Comparison of ENCODE assay signal across 10 cellular contexts in genomic region chr4:68959085-68959484, GRCh38. TPM values are rescaled to one million over a fixed set of nuclear protein-coding genes. Genes with fewer than 3 reads are reported as not detected.
"Had no signal": no experiment of that assay in that cellular context is flagged by ENCODE, and none has a peak within 500 bp of the region (broad histone marks: within the 10 kb centered on the region; RNA-seq: fewer than 3 reads in every experiment).

No MANE protein-coding gene starts in this region.

RNA-seq across cellular contexts. Expression of gene UGT2A3, which starts 7.5 kb away (rescaled TPM):
- total RNA-seq: OCI-LY7, PC-3, PC-9, Right ventricle myocardium inferior, Right ventricle myocardium superior, RPMI7951, SJCRH30, SJSA1, SK-MEL-5 had no signal
- polyA plus RNA-seq: SK-N-SH had no signal
